Comparison of ENCODE assay signal across 8 cellular contexts in genomic region chr10:70146489-70147488, GRCh38.
DNase-seq lines count a peak whose midpoint lies in the region; ATAC-seq and FAIRE-seq lines count a peak whose summit lies in the region.

A gene with protein sequence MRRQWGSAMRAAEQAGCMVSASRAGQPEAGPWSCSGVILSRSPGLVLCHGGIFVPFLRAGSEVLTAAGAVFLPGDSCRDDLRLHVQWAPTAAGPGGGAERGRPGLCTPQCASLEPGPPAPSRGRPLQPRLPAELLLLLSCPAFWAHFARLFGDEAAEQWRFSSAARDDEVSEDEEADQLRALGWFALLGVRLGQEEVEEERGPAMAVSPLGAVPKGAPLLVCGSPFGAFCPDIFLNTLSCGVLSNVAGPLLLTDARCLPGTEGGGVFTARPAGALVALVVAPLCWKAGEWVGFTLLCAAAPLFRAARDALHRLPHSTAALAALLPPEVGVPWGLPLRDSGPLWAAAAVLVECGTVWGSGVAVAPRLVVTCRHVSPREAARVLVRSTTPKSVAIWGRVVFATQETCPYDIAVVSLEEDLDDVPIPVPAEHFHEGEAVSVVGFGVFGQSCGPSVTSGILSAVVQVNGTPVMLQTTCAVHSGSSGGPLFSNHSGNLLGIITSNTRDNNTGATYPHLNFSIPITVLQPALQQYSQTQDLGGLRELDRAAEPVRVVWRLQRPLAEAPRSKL (minus strand): TSS chr10:70146700. CDS start chr10:70146586, 114 bp downstream.

- H3K9me3 Mint-ChIP-seq in central memory CD8-positive, alpha-beta T cell, result no peaks in the 10 kb centered on the region

- FAIRE-seq in islet of Langerhans (lab: Jason Lieb, UNC), result peak; percentile 91

- peaks cover 48% of the 10 kb centered on the region for H3K4me1 Mint-ChIP-seq in central memory CD8-positive, alpha-beta T cell

- DNase-seq in AML-193 (lab: John Stamatoyannopoulos, UW) (peak; percentile 92), NCI-H446 (lab: John Stamatoyannopoulos, UW) (peak; percentile 91 to 96)
- DNase-seq in activated CD4-positive, CD25-positive, alpha-beta regulatory T cell treated with anti-CD3 and anti-CD28 coated beads, Interleukin-2, amount 50 U/mL, for 16 hours (ENCODE audit: low read depth, low spot score), result peak; percentile 85
- DNase-seq in central memory CD8-positive, alpha-beta T cell (ENCODE audit: low spot score in 2 of 2), result peak; percentile 82 to 87
- DNase-seq in stimulated activated CD4-positive, alpha-beta T cell treated with anti-CD3 and anti-CD28 coated beads, Interleukin-12 subunit alpha, Interleukin-12 subunit beta, amount 100 ng/mL, for 4 hours, result peak; percentile 88

- H3K4me3 Mint-ChIP-seq in central memory CD8-positive, alpha-beta T cell, result peak within 1 kb of the TSS; percentile 85

- H3K36me3 Mint-ChIP-seq in central memory CD8-positive, alpha-beta T cell (ENCODE audit: insufficient read depth), result peaks cover 38% of the 10 kb centered on the region

- ATAC-seq in GM19035 (IDR thresholded peaks at IDR 0.05; ENCODE audit: unreplicated experiment), result peak; percentile 94
- ATAC-seq in HG03354 (IDR thresholded peaks at IDR 0.05; ENCODE audit: poor library complexity, severe bottlenecking, unreplicated experiment), result peak; percentile 92
- ATAC-seq in central memory CD8-positive, alpha-beta T cell (replicated peaks; ENCODE audit: extremely low read depth, poor library complexity, severe bottlenecking), result peak; percentile 81

- H3K27me3 Mint-ChIP-seq in central memory CD8-positive, alpha-beta T cell, result no peaks in the 10 kb centered on the region

- peak within 1 kb of the TSS; percentile 91 for H3K27ac Mint-ChIP-seq in central memory CD8-positive, alpha-beta T cell (ENCODE audit: low read depth)

Comparison
In these comparisons a context has a peak if more than half of its experiments do, and no peak if none do; other contexts are left out.
1. Peak in every context shown above with its lines: DNase-seq and ATAC-seq.